In the genomic region with DNA sequence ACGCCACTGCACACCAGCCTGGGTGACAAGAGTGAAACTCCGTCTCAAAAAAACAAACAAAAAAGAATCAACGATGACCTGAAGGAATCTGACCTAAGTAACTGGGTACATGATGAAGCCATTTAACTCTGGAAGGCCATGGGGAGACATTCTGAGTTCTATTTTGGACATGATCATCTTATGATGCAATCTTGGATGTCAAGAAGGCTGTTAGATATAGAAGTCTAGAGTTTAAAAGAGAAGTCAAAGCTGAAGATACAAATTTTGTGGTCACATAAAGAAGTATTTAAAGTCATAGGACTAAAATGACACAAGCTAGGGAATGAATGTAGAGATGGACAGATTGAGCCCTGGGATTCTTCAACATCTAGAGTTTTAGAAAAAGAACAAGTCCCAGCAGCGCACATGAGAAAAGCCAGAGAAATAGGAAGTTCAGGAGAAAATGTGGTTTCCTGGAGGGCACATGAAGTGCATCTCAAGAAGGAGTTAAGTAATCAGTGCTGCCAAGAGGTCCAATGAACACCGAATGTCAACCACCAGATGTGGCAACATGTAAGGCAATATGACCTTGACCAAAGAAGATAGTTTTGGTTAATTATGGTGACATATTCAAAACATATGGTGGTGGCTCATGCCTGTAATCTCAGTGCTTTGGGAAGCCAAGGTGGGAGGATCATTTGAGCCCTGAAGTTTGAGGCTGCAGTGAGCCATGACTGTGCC, we compare ENCODE assay signal across 12 cellular contexts. TPM values are rescaled to one million over a fixed set of nuclear protein-coding genes. Genes with fewer than 3 reads are reported as not detected.
DNase-seq lines count a peak whose midpoint lies in the region; ATAC-seq and TF ChIP-seq lines count a peak whose summit lies in the region.
"Had no signal": no experiment of that assay in that cellular context is flagged by ENCODE, and none has a peak within 500 bp of the region (broad histone marks: within the 10 kb centered on the region; RNA-seq: fewer than 3 reads in every experiment).

No MANE protein-coding gene starts in this region.

- POLR2A ChIA-PET in activated CD8-positive, alpha-beta T cell treated with anti-CD3 and anti-CD28 coated beads, Interleukin-2, amount 10 ng/mL, durations not matched to agents 7 days and 5 days (lab: Charles Lee) = interaction anchor here (1.0 to 1.1 kb wide), 2 partner anchors 27 to 146 kb away, joined by 3 read pairs; no protein-coding TSS in a partner anchor
- POLR2A ChIA-PET in activated CD8-positive, alpha-beta T cell treated with anti-CD3 and anti-CD28 coated beads for 36 hours (lab: Charles Lee) = no interaction called here
- POLR2A ChIA-PET in naive thymus-derived CD8-positive, alpha-beta T cell (lab: Charles Lee) = interaction anchor here (1.0 kb wide), 1 partner anchor 9 kb away, joined by 3 read pairs; no protein-coding TSS in a partner anchor

- CTCF ChIA-PET in activated CD8-positive, alpha-beta T cell treated with anti-CD3 and anti-CD28 coated beads, Interleukin-2, amount 10 ng/mL, durations not matched to agents 7 days and 5 days (lab: Charles Lee) = interaction anchor here (0.7 kb wide), 1 partner anchor 53 kb away, joined by 3 read pairs; no protein-coding TSS in a partner anchor
- CTCF ChIA-PET in activated CD8-positive, alpha-beta T cell treated with anti-CD3 and anti-CD28 coated beads for 36 hours (lab: Charles Lee) = interaction anchor here (1.1 to 1.9 kb wide), 3 partner anchors 13 to 53 kb away, joined by 3 to 7 read pairs (median 4); no protein-coding TSS in a partner anchor

- H3K36me3 Mint-ChIP-seq in activated CD8-positive, alpha-beta T cell treated with anti-CD3 and anti-CD28 coated beads, Interleukin-2, amount 10 ng/mL, durations not matched to agents 7 days and 5 days (ENCODE audit: low read depth) = peaks cover 56% of the 10 kb centered on the region
- H3K36me3 Mint-ChIP-seq in activated CD8-positive, alpha-beta T cell treated with anti-CD3 and anti-CD28 coated beads for 36 hours (ENCODE audit: low read depth) = peaks cover 32% of the 10 kb centered on the region
- peaks cover 22% of the 10 kb centered on the region for H3K36me3 Mint-ChIP-seq in activated naive CD8-positive, alpha-beta T cell treated with anti-CD3 and anti-CD28 coated beads for 36 hours
- H3K36me3 Mint-ChIP-seq in naive thymus-derived CD8-positive, alpha-beta T cell = peaks cover 0 to 73% (median 10%) of the 10 kb centered on the region in 3 donors
- peaks cover 22% of the 10 kb centered on the region for H3K36me3 Mint-ChIP-seq in mesothelial cell of epicardium

- intact Hi-C loops in activated CD8-positive, alpha-beta T cell treated with anti-CD3 and anti-CD28 coated beads for 36 hours (cut with micrococcal nuclease) = no loop called here

- peak; percentile 19 for DNase-seq in activated CD8-positive, alpha-beta T cell treated with anti-CD3 and anti-CD28 coated beads, Interleukin-2, amount 10 ng/mL, durations not matched to agents 7 days and 5 days
- DNase-seq in activated CD8-positive, alpha-beta T cell treated with anti-CD3 and anti-CD28 coated beads for 36 hours = no peak
- peak; percentile 79 to 94 for DNase-seq in NOMO-1 (lab: John Stamatoyannopoulos, UW; ENCODE audit: unreplicated experiment in 2 of 2)
- DNase-seq in activated naive CD8-positive, alpha-beta T cell treated with anti-CD3 and anti-CD28 coated beads for 36 hours = no peak
- DNase-seq in naive thymus-derived CD8-positive, alpha-beta T cell = no peak
- DNase-seq in NCI-H345 treated with DMSO at 0.1 percent for 48 hours (lab: John Stamatoyannopoulos, UW; ENCODE audit: unreplicated experiment) = no peak
- DNase-seq in mesothelial cell of epicardium (ENCODE audit: low spot score in 2 of 2, unreplicated experiment in 2 of 2) = no peak
- DNase-seq: 8988T, left cardiac atrium, NCI-H187 treated with DMSO at 0.1 percent for 48 hours had no signal

- H3K4me1 Mint-ChIP-seq in activated CD8-positive, alpha-beta T cell treated with anti-CD3 and anti-CD28 coated beads, Interleukin-2, amount 10 ng/mL, durations not matched to agents 7 days and 5 days (ENCODE audit: low read depth) = peaks cover 20% of the 10 kb centered on the region
- peaks cover 37% of the 10 kb centered on the region for H3K4me1 Mint-ChIP-seq in activated CD8-positive, alpha-beta T cell treated with anti-CD3 and anti-CD28 coated beads for 36 hours (ENCODE audit: low read depth)
- H3K4me1 Mint-ChIP-seq in activated naive CD8-positive, alpha-beta T cell treated with anti-CD3 and anti-CD28 coated beads for 36 hours = peaks cover 30% of the 10 kb centered on the region
- peaks cover 13 to 34% (median 28%) of the 10 kb centered on the region in 4 donors for H3K4me1 Mint-ChIP-seq in naive thymus-derived CD8-positive, alpha-beta T cell
- peaks cover 4% of the 10 kb centered on the region for H3K4me1 Mint-ChIP-seq in mesothelial cell of epicardium

- no peak for TF ChIP-seq CTCF in activated CD8-positive, alpha-beta T cell treated with anti-CD3 and anti-CD28 coated beads for 36 hours (IDR thresholded peaks at IDR 0.05)
- no peak for TF ChIP-seq CTCF in mesothelial cell of epicardium (IDR thresholded peaks at IDR 0.05; ENCODE audit: unreplicated experiment)

- peak overlapping the region; percentile 40 for H3K27ac Mint-ChIP-seq in activated CD8-positive, alpha-beta T cell treated with anti-CD3 and anti-CD28 coated beads, Interleukin-2, amount 10 ng/mL, durations not matched to agents 7 days and 5 days
- no peak overlapping the region for H3K27ac Mint-ChIP-seq in activated CD8-positive, alpha-beta T cell treated with anti-CD3 and anti-CD28 coated beads for 36 hours
- H3K27ac Mint-ChIP-seq in activated naive CD8-positive, alpha-beta T cell treated with anti-CD3 and anti-CD28 coated beads for 36 hours = peak overlapping the region; percentile 3
- H3K27ac Mint-ChIP-seq in naive thymus-derived CD8-positive, alpha-beta T cell = peak overlapping the region in 8 of 10 donors; percentile 10 to 83 (median 48)
- H3K27ac Mint-ChIP-seq in mesothelial cell of epicardium = no peak overlapping the region

- H3K27me3 Mint-ChIP-seq in activated CD8-positive, alpha-beta T cell treated with anti-CD3 and anti-CD28 coated beads, Interleukin-2, amount 10 ng/mL, durations not matched to agents 7 days and 5 days (ENCODE audit: low read depth) = no peaks in the 10 kb centered on the region
- no peaks in the 10 kb centered on the region for H3K27me3 Mint-ChIP-seq in activated CD8-positive, alpha-beta T cell treated with anti-CD3 and anti-CD28 coated beads for 36 hours
- H3K27me3 Mint-ChIP-seq in activated naive CD8-positive, alpha-beta T cell treated with anti-CD3 and anti-CD28 coated beads for 36 hours = no peaks in the 10 kb centered on the region
- H3K27me3 Mint-ChIP-seq in naive thymus-derived CD8-positive, alpha-beta T cell = no peaks in the 10 kb centered on the region
- H3K27me3 Mint-ChIP-seq in mesothelial cell of epicardium (ENCODE audit: low read depth) = no peaks in the 10 kb centered on the region

- no peak for ATAC-seq in activated CD8-positive, alpha-beta T cell treated with anti-CD3 and anti-CD28 coated beads, Interleukin-2, amount 10 ng/mL, durations not matched to agents 7 days and 5 days
- no peak for ATAC-seq in activated CD8-positive, alpha-beta T cell treated with anti-CD3 and anti-CD28 coated beads for 36 hours
- ATAC-seq in naive thymus-derived CD8-positive, alpha-beta T cell = no peak
- no peak for ATAC-seq in HG02759 (IDR thresholded peaks at IDR 0.05; ENCODE audit: unreplicated experiment)
- ATAC-seq: activated naive CD4-positive, alpha-beta T cell treated with anti-CD3 and anti-CD28 coated beads, Interleukin-2, amount 50 U/mL, for 72 hours; left cardiac atrium had no signal

- H3K9me3 Mint-ChIP-seq in activated CD8-positive, alpha-beta T cell treated with anti-CD3 and anti-CD28 coated beads, Interleukin-2, amount 10 ng/mL, durations not matched to agents 7 days and 5 days (ENCODE audit: insufficient read depth) = no peaks in the 10 kb centered on the region
- no peaks in the 10 kb centered on the region for H3K9me3 Mint-ChIP-seq in activated CD8-positive, alpha-beta T cell treated with anti-CD3 and anti-CD28 coated beads for 36 hours
- H3K9me3 Mint-ChIP-seq in activated naive CD8-positive, alpha-beta T cell treated with anti-CD3 and anti-CD28 coated beads for 36 hours = no peaks in the 10 kb centered on the region
- H3K9me3 Mint-ChIP-seq in naive thymus-derived CD8-positive, alpha-beta T cell = no peaks in the 10 kb centered on the region
- peaks cover 4% of the 10 kb centered on the region for H3K9me3 Mint-ChIP-seq in mesothelial cell of epicardium
- H3K9me3 Mint-ChIP-seq: activated naive CD4-positive, alpha-beta T cell treated with anti-CD3 and anti-CD28 coated beads, Interleukin-2, amount 50 U/mL, for 72 hours had no signal

- H3K4me3 Mint-ChIP-seq in activated CD8-positive, alpha-beta T cell treated with anti-CD3 and anti-CD28 coated beads, Interleukin-2, amount 10 ng/mL, durations not matched to agents 7 days and 5 days = no peak overlapping the region
- no peak overlapping the region for H3K4me3 Mint-ChIP-seq in activated CD8-positive, alpha-beta T cell treated with anti-CD3 and anti-CD28 coated beads for 36 hours
- H3K4me3 Mint-ChIP-seq in activated naive CD8-positive, alpha-beta T cell treated with anti-CD3 and anti-CD28 coated beads for 36 hours = no peak overlapping the region
- H3K4me3 Mint-ChIP-seq in naive thymus-derived CD8-positive, alpha-beta T cell = no peak overlapping the region
- H3K4me3 Mint-ChIP-seq in mesothelial cell of epicardium = no peak overlapping the region

RNA-seq across cellular contexts. Expression of a gene that starts 26.8 kb away (rescaled TPM):
- total RNA-seq in activated CD8-positive, alpha-beta T cell treated with anti-CD3 and anti-CD28 coated beads, Interleukin-2, amount 10 ng/mL, durations not matched to agents 7 days and 5 days = 10 to 100 TPM; 95.2 to 97.5 TPM
- total RNA-seq in activated CD8-positive, alpha-beta T cell treated with anti-CD3 and anti-CD28 coated beads for 36 hours = 10 to 100 TPM; 61.5 to 62.1 TPM
- 10 to 100 TPM; 71.0 to 76.9 TPM for total RNA-seq in activated naive CD8-positive, alpha-beta T cell treated with anti-CD3 and anti-CD28 coated beads for 36 hours
- total RNA-seq in naive thymus-derived CD8-positive, alpha-beta T cell = 100 to 1,000 TPM; 194 to 204 TPM
- 1 to 10 TPM; 4.5 to 8.3 (median 5.8) TPM for polyA plus RNA-seq in naive thymus-derived CD8-positive, alpha-beta T cell
- 32.2 to 36.8 TPM (median 34.8 TPM) in 3 replicates for total RNA-seq in mesothelial cell of epicardium

Comparison
In these comparisons a context has a peak if more than half of its experiments do, and no peak if none do; other contexts are left out.
1. DNase-seq: peak in activated CD8-positive, alpha-beta T cell treated with anti-CD3 and anti-CD28 coated beads, Interleukin-2, amount 10 ng/mL, durations not matched to agents 7 days and 5 days (single experiment) and NOMO-1 (2 of 2); none in activated CD8-positive, alpha-beta T cell treated with anti-CD3 and anti-CD28 coated beads for 36 hours (single experiment), activated naive CD8-positive, alpha-beta T cell treated with anti-CD3 and anti-CD28 coated beads for 36 hours (single experiment), naive thymus-derived CD8-positive, alpha-beta T cell (0 of 10), NCI-H345 treated with DMSO at 0.1 percent for 48 hours (single experiment) and mesothelial cell of epicardium (0 of 2).
2. H3K27ac Mint-ChIP-seq: peak in activated CD8-positive, alpha-beta T cell treated with anti-CD3 and anti-CD28 coated beads, Interleukin-2, amount 10 ng/mL, durations not matched to agents 7 days and 5 days (single experiment), activated naive CD8-positive, alpha-beta T cell treated with anti-CD3 and anti-CD28 coated beads for 36 hours (single experiment) and naive thymus-derived CD8-positive, alpha-beta T cell (8 of 10); none in activated CD8-positive, alpha-beta T cell treated with anti-CD3 and anti-CD28 coated beads for 36 hours (single experiment) and mesothelial cell of epicardium (single experiment).